In the genomic region with DNA sequence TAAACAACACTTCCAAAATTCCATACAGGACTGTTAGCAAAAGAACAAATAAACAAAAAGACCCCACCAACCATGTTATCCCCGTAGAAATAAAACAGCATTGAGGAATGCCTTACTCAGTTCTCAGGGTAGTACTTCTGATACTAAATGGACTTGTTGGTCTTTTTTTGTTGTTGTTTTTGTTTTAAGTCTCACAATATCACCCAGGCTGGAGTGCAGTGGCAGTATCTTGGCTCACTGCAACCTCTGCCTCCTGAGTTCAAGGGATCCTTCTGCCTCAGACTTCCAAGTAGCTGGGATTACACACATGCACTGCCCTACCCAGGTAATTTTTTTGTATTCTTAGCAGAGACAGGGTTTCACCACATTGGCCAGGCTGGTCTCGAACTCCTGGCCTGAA, we compare ENCODE assay signal across 27 cellular contexts. TPM values are rescaled to one million over a fixed set of nuclear protein-coding genes. Genes with fewer than 3 reads are reported as not detected.
A peak's percentile ranks its signal among the peaks of the same experiment; 100 is the strongest.
DNase-seq lines count a peak whose midpoint lies in the region; ATAC-seq, FAIRE-seq and TF ChIP-seq lines count a peak whose summit lies in the region.
"Had no signal": no experiment of that assay in that cellular context is flagged by ENCODE, and none has a peak within 500 bp of the region (broad histone marks: within the 10 kb centered on the region; RNA-seq: fewer than 3 reads in every experiment).

No MANE protein-coding gene starts in this region.

- H3K36me3 Mint-ChIP-seq in activated T-cell treated with anti-CD3 and anti-CD28 coated beads, Interleukin-2, amount 50 U/mL, for 24 hours (ENCODE audit: low read depth): peaks cover 99% of the 10 kb centered on the region
- peaks cover 54% of the 10 kb centered on the region for H3K36me3 Mint-ChIP-seq in activated T-cell treated with anti-CD3 and anti-CD28 coated beads, Interleukin-2, amount 50 U/mL, for 4 hours (ENCODE audit: insufficient read depth)
- peaks cover 12% of the 10 kb centered on the region for H3K36me3 Mint-ChIP-seq in IgD-negative memory B cell

- BruUV-seq in K562 (replicated peaks; lab: Mats Ljungman, UMichigan) (no TSS peak), A673 (replicated peaks; lab: Mats Ljungman, UMichigan) (no TSS peak)

- no peak overlapping the region for H3K27ac ChIP-seq in K562 (ENCODE audit: extremely low read depth, low read depth, low read length)
- H3K27ac ChIP-seq in smooth muscle cell (ENCODE audit: low read depth): peak overlapping the region; percentile 25
- no peak overlapping the region for H3K27ac ChIP-seq in gastroesophageal sphincter
- H3K27ac ChIP-seq in A673 (ENCODE audit: low read depth, low read length, poor library complexity, severe bottlenecking): no peak overlapping the region
- H3K27ac ChIP-seq: A549, brain microvascular endothelial cell, esophagus muscularis mucosa, lower lobe of right lung, upper lobe of left lung had no signal

- no peaks in the 10 kb centered on the region; a peak in 3 of 5 replicates for H3K4me1 ChIP-seq in K562 (replicated peaks in 1 of 2; ENCODE audit: control insufficient read depth in 2 of 2, insufficient read depth in 2 of 2, low read length in 2 of 2)
- peaks cover 28% of the 10 kb centered on the region for H3K4me1 ChIP-seq in smooth muscle cell (ENCODE audit: low read depth)
- H3K4me1 ChIP-seq in gastroesophageal sphincter: peaks cover 0 to 63% (median 10%) of the 10 kb centered on the region in 3 donors
- peaks cover 14% of the 10 kb centered on the region for H3K4me1 ChIP-seq in A673 (ENCODE audit: insufficient read depth, low read length, poor library complexity, severe bottlenecking)

- H3K4me2 ChIP-seq in K562 (ENCODE audit: insufficient read depth, low read length) (no peak overlapping the region), smooth muscle cell (no peak overlapping the region)
- H3K4me2 ChIP-seq: A549 had no signal

- H2AFZ ChIP-seq in K562 (ENCODE audit: low read depth, low read length): no peak overlapping the region
- H2AFZ ChIP-seq in smooth muscle cell (ENCODE audit: low read depth): no peak overlapping the region

- no peaks in the 10 kb centered on the region for H3K9me1 ChIP-seq in K562 (ENCODE audit: control insufficient read depth, insufficient read depth, low read length)

- peaks cover 80% of the 10 kb centered on the region for H3K4me1 Mint-ChIP-seq in activated T-cell treated with anti-CD3 and anti-CD28 coated beads, Interleukin-2, amount 50 U/mL, for 24 hours (ENCODE audit: low read depth)
- H3K4me1 Mint-ChIP-seq in activated T-cell treated with anti-CD3 and anti-CD28 coated beads, Interleukin-2, amount 50 U/mL, for 4 hours (ENCODE audit: low read depth): peaks cover 76% of the 10 kb centered on the region
- peaks cover 26 to 51% (median 36%) of the 10 kb centered on the region in 3 donors for H3K4me1 Mint-ChIP-seq in IgD-negative memory B cell

- H3K9ac ChIP-seq in K562 (ENCODE audit: insufficient read depth in 1 of 2, low read depth in 2 of 2, low read length in 2 of 2) (no peak overlapping the region), smooth muscle cell (ENCODE audit: low read depth) (no peak overlapping the region)

- H3K9me3 Mint-ChIP-seq in activated T-cell treated with anti-CD3 and anti-CD28 coated beads, Interleukin-2, amount 50 U/mL, for 24 hours: no peaks in the 10 kb centered on the region
- no peaks in the 10 kb centered on the region for H3K9me3 Mint-ChIP-seq in activated T-cell treated with anti-CD3 and anti-CD28 coated beads, Interleukin-2, amount 50 U/mL, for 4 hours
- H3K9me3 Mint-ChIP-seq in IgD-negative memory B cell: no peaks in the 10 kb centered on the region

- H3K4me3 ChIP-seq in K562 (no peak overlapping the region), smooth muscle cell (no peak overlapping the region), gastroesophageal sphincter (no peak overlapping the region), A673 (ENCODE audit: low read depth, low read length, poor library complexity, severe bottlenecking) (no peak overlapping the region)
- H3K4me3 ChIP-seq: A549, esophagus muscularis mucosa, gastrocnemius medialis, lower lobe of right lung, upper lobe of left lung had no signal

- in situ Hi-C loops in K562 (cut with MboI): no loop called here

- CTCF ChIA-PET in K562 (lab: Yijun Ruan, JAX; ENCODE audit: low intra/inter-chr PET ratio): interaction anchor here (0.6 kb wide), 1 partner anchor 234 kb away, joined by 4 read pairs; no protein-coding TSS in a partner anchor
- CTCF ChIA-PET in A673 (lab: Charles Lee): no interaction called here

- POLR2A ChIA-PET in K562 (lab: Yijun Ruan, JAX) (interaction anchor here (6.1 kb wide), 1 partner anchor 14 kb away, joined by 58 read pairs; no protein-coding TSS in a partner anchor), A673 (lab: Charles Lee; ENCODE audit: low non-redundant PET) (no interaction called here)

- H4K20me1 ChIP-seq in K562 (replicated peaks; ENCODE audit: control insufficient read depth, insufficient read depth, low read length) (peaks cover 34% of the 10 kb centered on the region), smooth muscle cell (ENCODE audit: low read depth) (peaks cover 100% of the 10 kb centered on the region)

- peak overlapping the region; percentile 43 for H3K4me3 Mint-ChIP-seq in activated T-cell treated with anti-CD3 and anti-CD28 coated beads, Interleukin-2, amount 50 U/mL, for 24 hours
- no peak overlapping the region for H3K4me3 Mint-ChIP-seq in activated T-cell treated with anti-CD3 and anti-CD28 coated beads, Interleukin-2, amount 50 U/mL, for 4 hours
- H3K4me3 Mint-ChIP-seq in IgD-negative memory B cell: peak overlapping the region in 1 of 4 donors; percentile 55

- no peaks in the 10 kb centered on the region for H3K9me3 ChIP-seq in K562 (replicated peaks; ENCODE audit: control insufficient read depth, insufficient read depth, low read depth, low read length)
- H3K9me3 ChIP-seq in smooth muscle cell (replicated peaks; ENCODE audit: low read depth): no peaks in the 10 kb centered on the region
- no peaks in the 10 kb centered on the region for H3K9me3 ChIP-seq in gastroesophageal sphincter
- H3K9me3 ChIP-seq in A673 (ENCODE audit: low read depth, low read length, poor library complexity, severe bottlenecking): no peaks in the 10 kb centered on the region
- H3K9me3 ChIP-seq: A549, esophagus muscularis mucosa, gastrocnemius medialis, lower lobe of right lung, upper lobe of left lung had no signal

- intact Hi-C loops in K562 (cut with micrococcal nuclease): no loop called here
- intact Hi-C loops in A673 (cut with micrococcal nuclease; ENCODE audit: unreplicated experiment): no loop called here

- H3K79me2 ChIP-seq in K562 (ENCODE audit: control insufficient read depth, insufficient read depth, low read length): peaks cover 100% of the 10 kb centered on the region
- peaks cover 100% of the 10 kb centered on the region for H3K79me2 ChIP-seq in smooth muscle cell (ENCODE audit: low read depth)

- H3K36me3 ChIP-seq in K562 (ENCODE audit: control insufficient read depth, insufficient read depth, low read length): peaks cover 93% of the 10 kb centered on the region
- peaks cover 9% of the 10 kb centered on the region for H3K36me3 ChIP-seq in smooth muscle cell (ENCODE audit: low read depth)
- H3K36me3 ChIP-seq in gastroesophageal sphincter: peaks cover 0 to 65% of the 10 kb centered on the region in 2 donors
- H3K36me3 ChIP-seq in A673 (ENCODE audit: insufficient read depth, low read length, poor library complexity, severe bottlenecking): peaks cover 96% of the 10 kb centered on the region

- 89% methylated on average over 2 of the region's 2 CpGs for WGBS in K562 (ENCODE audit: insufficient coverage, low coverage, missing lambda C conversion rate)
- 94% methylated on average over 2 of the region's 2 CpGs for WGBS in smooth muscle cell (ENCODE audit: low lambda C conversion rate)
- WGBS in gastroesophageal sphincter (ENCODE audit: low coverage in 1 of 2), 2 donors: 80 to 86% methylated on average over 1 to 2 of the region's 2 CpGs

- H3K27ac Mint-ChIP-seq in activated T-cell treated with anti-CD3 and anti-CD28 coated beads, Interleukin-2, amount 50 U/mL, for 24 hours: peak overlapping the region; percentile 83
- peak overlapping the region in 2 of 3 donors; percentile 18 to 85 for H3K27ac Mint-ChIP-seq in IgD-negative memory B cell

- TF ChIP-seq RAD21 in K562 (CRISPR knock-in tag; conservative IDR thresholded peaks at IDR 0.05 in 1 of 2, IDR thresholded peaks at IDR 0.05 in 1 of 2): no peak

- ATAC-seq in activated T-cell treated with anti-CD3 and anti-CD28 coated beads, Interleukin-2, amount 50 U/mL, for 4 hours: no peak
- ATAC-seq in K562: no peak
- no peak for ATAC-seq in gastroesophageal sphincter
- no peak for ATAC-seq in HG02588 (IDR thresholded peaks at IDR 0.05; ENCODE audit: unreplicated experiment)
- ATAC-seq: A549, gastrocnemius medialis, lower lobe of right lung had no signal

- TF ChIP-seq POLR2A in K562 (conservative IDR thresholded peaks at IDR 0.05) (peak; percentile 41; the same call in 1 of the 2 replicates), gastroesophageal sphincter (IDR thresholded peaks at IDR 0.05) (no peak)

- TF ChIP-seq CTCF in K562 (IDR thresholded peaks at IDR 0.05 in 2 of 3, conservative IDR thresholded peaks at IDR 0.05 in 1 of 3; ENCODE audit: insufficient read depth in 2 of 3, low read depth in 1 of 3, low read length in 3 of 3): no peak
- TF ChIP-seq CTCF in smooth muscle cell (IDR thresholded peaks at IDR 0.05; ENCODE audit: borderline replicate concordance, insufficient read depth, poor library complexity, severe bottlenecking): no peak
- TF ChIP-seq CTCF in gastroesophageal sphincter (IDR thresholded peaks at IDR 0.05): no peak
- no peak for TF ChIP-seq CTCF in A673 (conservative IDR thresholded peaks at IDR 0.05; ENCODE audit: low read depth, low read length)

- no peak for FAIRE-seq in K562 (lab: Jason Lieb, UNC)
- FAIRE-seq: A549, colon, RCC 7860 had no signal

- DNase-seq in activated T-cell treated with anti-CD3 and anti-CD28 coated beads, Interleukin-2, amount 50 U/mL, for 24 hours: no peak
- DNase-seq in activated T-cell treated with anti-CD3 and anti-CD28 coated beads, Interleukin-2, amount 50 U/mL, for 4 hours: no peak
- DNase-seq in K562 (ENCODE audit: extremely low read depth in 1 of 4, low spot score in 3 of 4) (no peak), smooth muscle cell (lab: John Stamatoyannopoulos, UW; ENCODE audit: unreplicated experiment) (no peak), A673 (ENCODE audit: low spot score) (no peak)
- DNase-seq: brain microvascular endothelial cell; DMS153; gastrocnemius medialis; islet precursor cell; Kasumi-1; lower lobe of right lung; NCI-H1694 treated with DMSO at 0.1 percent for 48 hours; NCI-H2171 treated with DMSO at 0.1 percent for 48 hours; NCI-H526; nucleus accumbens; stimulated activated CD4-positive, alpha-beta T cell treated with anti-CD3 and anti-CD28 coated beads, Interleukin-4, amount 100 ng/mL, for 4 hours; T-helper 9 cell; upper lobe of left lung had no signal

- TF ChIP-seq EP300 in K562 (IDR thresholded peaks at IDR 0.05; ENCODE audit: low read length) (no peak), gastroesophageal sphincter (IDR thresholded peaks at IDR 0.05) (no peak)

- no peaks in the 10 kb centered on the region for H3K27me3 Mint-ChIP-seq in activated T-cell treated with anti-CD3 and anti-CD28 coated beads, Interleukin-2, amount 50 U/mL, for 24 hours
- H3K27me3 Mint-ChIP-seq in activated T-cell treated with anti-CD3 and anti-CD28 coated beads, Interleukin-2, amount 50 U/mL, for 4 hours (ENCODE audit: low read depth): no peaks in the 10 kb centered on the region
- no peaks in the 10 kb centered on the region for H3K27me3 Mint-ChIP-seq in IgD-negative memory B cell

- H3K27me3 ChIP-seq in K562 (ENCODE audit: control insufficient read depth in 2 of 2, insufficient read depth in 2 of 2, low read length in 2 of 2): no peaks in the 10 kb centered on the region
- no peaks in the 10 kb centered on the region for H3K27me3 ChIP-seq in smooth muscle cell (ENCODE audit: low read depth)
- no peaks in the 10 kb centered on the region for H3K27me3 ChIP-seq in gastroesophageal sphincter
- H3K27me3 ChIP-seq in A673 (replicated peaks; ENCODE audit: insufficient read depth, low read depth, low read length, poor library complexity): no peaks in the 10 kb centered on the region
- H3K27me3 ChIP-seq: brain microvascular endothelial cell, esophagus muscularis mucosa, gastrocnemius medialis, upper lobe of left lung had no signal

- peaks cover 48% of the 10 kb centered on the region for H3F3A ChIP-seq in smooth muscle cell (ENCODE audit: low read depth)

RNA-seq across cellular contexts. Expression of a gene that starts 17.1 kb away (rescaled TPM):
- total RNA-seq in activated T-cell treated with anti-CD3 and anti-CD28 coated beads, Interleukin-2, amount 50 U/mL, for 4 hours: 1,000 to 10,000 TPM; 1,181 to 1,256 (median 1,185) TPM
- polyA plus RNA-seq in IgD-negative memory B cell (741 TPM), K562 (2011; rRNA removed) (1,168 and 1,525 TPM in 2 replicates), K562 (2014; fragmentation: Illumina TruSeq; extraction: Trizol) (1,403 and 1,557 TPM in 2 replicates), K562 (2014; fragmentation: Nextera tagmentation; extraction: Ambion mirVana) (1,000 to 10,000 TPM in 1 of 2 experiments, 100 to 1,000 TPM in 1; 679 to 1,238 TPM), K562 (2014; rRNA removed) (1,109 and 1,156 TPM in 2 replicates), smooth muscle cell (408 TPM in 2 replicates)
- total RNA-seq in K562 (2011; cell fraction: chromatin; rRNA removed; ENCODE audit: low replicate concordance): 279 and 404 TPM in 2 replicates
- total RNA-seq in K562 (2011; cell fraction: nucleolus; rRNA removed): 241 and 299 TPM in 2 replicates
- total RNA-seq in K562 (2011; cell fraction: nucleoplasm; rRNA removed): 371 and 436 TPM in 2 replicates
- total RNA-seq in K562 (2014; rRNA removed) (957 and 1,143 TPM in 2 replicates), K562 (2014; rRNA removed; fragmentation: Illumina TruSeq; extraction: Trizol) (1,233 and 1,451 TPM in 2 replicates), K562 (2015; rRNA removed; fragmentation: Illumina TruSeq; extraction: Trizol) (1,173 and 1,191 TPM in 2 replicates), K562 (2021) (795 and 814 TPM in 2 replicates), smooth muscle cell (514 and 606 TPM in 2 replicates), gastroesophageal sphincter (100 to 1,000 TPM; 356 to 544 (median 505) TPM), A673 (2021) (934 and 949 TPM in 2 replicates)
- 443 and 790 TPM in 2 replicates for polyA plus RNA-seq in K562 (2011; cell fraction: cytosol; rRNA removed)
- polyA plus RNA-seq in K562 (2011; cell fraction: nucleus; rRNA removed): 357 and 429 TPM in 2 replicates
- polyA plus RNA-seq in K562 (2012): 753 and 1,086 TPM in 2 replicates
- 947 and 1,115 TPM in 2 replicates for polyA minus RNA-seq in K562 (2011; rRNA and poly(A)+ RNA removed)
- polyA minus RNA-seq in K562 (2011; cell fraction: cytosol; rRNA and poly(A)+ RNA removed): 289 and 374 TPM in 2 replicates
- 200 and 293 TPM in 2 replicates for polyA minus RNA-seq in K562 (2011; cell fraction: nucleus; rRNA and poly(A)+ RNA removed)

RNA-seq across cellular contexts. Expression of a gene that starts 27.7 kb away (rescaled TPM):
- under 1 TPM in 2 of 3 donors, not detected in 1; 0.08 to 0.35 TPM for total RNA-seq in activated T-cell treated with anti-CD3 and anti-CD28 coated beads, Interleukin-2, amount 50 U/mL, for 4 hours
- polyA plus RNA-seq in IgD-negative memory B cell (0.14 TPM), K562 (2011; rRNA removed) (0.56 and 0.80 TPM in 2 replicates), K562 (2014; fragmentation: Illumina TruSeq; extraction: Trizol) (0.33 and 0.86 TPM in 2 replicates), K562 (2014; fragmentation: Nextera tagmentation; extraction: Ambion mirVana) (under 1 TPM in 1 of 2 experiments, not detected in 1; 0.49 TPM), K562 (2014; rRNA removed) (0.31 and 0.57 TPM in 2 replicates), smooth muscle cell (0.21 TPM in 1 of 2 replicates, not detected in the other)
- 1.3 and 1.5 TPM in 2 replicates for total RNA-seq in K562 (2011; cell fraction: chromatin; rRNA removed; ENCODE audit: low replicate concordance)
- total RNA-seq in K562 (2011; cell fraction: nucleolus; rRNA removed): 0.33 and 0.92 TPM in 2 replicates
- 1.1 TPM in 2 replicates for total RNA-seq in K562 (2011; cell fraction: nucleoplasm; rRNA removed)
- total RNA-seq in K562 (2014; rRNA removed) (0.53 and 0.95 TPM in 2 replicates), K562 (2014; rRNA removed; fragmentation: Illumina TruSeq; extraction: Trizol) (0.61 and 0.76 TPM in 2 replicates), K562 (2015; rRNA removed; fragmentation: Illumina TruSeq; extraction: Trizol) (0.41 and 0.72 TPM in 2 replicates), K562 (2021) (0.31 and 0.47 TPM in 2 replicates), smooth muscle cell (not detected in 2 replicates), gastroesophageal sphincter (under 1 TPM in 3 of 4 donors, not detected in 1; 0.13 to 0.62 (median 0.23) TPM), A673 (2021) (0.86 and 0.98 TPM in 2 replicates)
- polyA plus RNA-seq in K562 (2011; cell fraction: cytosol; rRNA removed): 0.09 and 0.38 TPM in 2 replicates
- polyA plus RNA-seq in K562 (2011; cell fraction: nucleus; rRNA removed): 1.2 and 1.5 TPM in 2 replicates
- 0.39 and 0.62 TPM in 2 replicates for polyA plus RNA-seq in K562 (2012)
- 0.39 and 1.1 TPM in 2 replicates for polyA minus RNA-seq in K562 (2011; rRNA and poly(A)+ RNA removed)
- polyA minus RNA-seq in K562 (2011; cell fraction: cytosol; rRNA and poly(A)+ RNA removed): not detected in 2 replicates
- 0.22 and 0.27 TPM in 2 replicates for polyA minus RNA-seq in K562 (2011; cell fraction: nucleus; rRNA and poly(A)+ RNA removed)
- total RNA-seq: esophagus muscularis mucosa, G401, gastrocnemius medialis had no signal
- polyA plus RNA-seq: BJ had no signal
